In genomic region chr3:134453631-134454030, GRCh38 we compare ENCODE assay signal across 1 cellular context.
TF ChIP-seq lines count a peak whose summit lies in the region.

No MANE protein-coding gene starts in this region.

TF ChIP-seq in K562, 482 proteins besides CTCF, POLR2A, EP300 and RAD21:
- TF ChIP-seq PYGO2 (tag; IDR thresholded peaks at IDR 0.05) = no peak
- TF ChIP-seq ZNF398 (CRISPR knock-in tag; IDR thresholded peaks at IDR 0.05) = no peak
- TF ChIP-seq STAT5A (IDR thresholded peaks at IDR 0.05; ENCODE audit: borderline replicate concordance, low read length) = no peak
- TF ChIP-seq KLF6 (CRISPR knock-in tag; IDR thresholded peaks at IDR 0.05; ENCODE audit: borderline replicate concordance) = no peak
- TF ChIP-seq KDM4B (IDR thresholded peaks at IDR 0.05; ENCODE audit: borderline replicate concordance in 2 of 2, low read depth in 1 of 2) = no peak
- TF ChIP-seq ZNF76 (CRISPR knock-in tag; IDR thresholded peaks at IDR 0.05; ENCODE audit: borderline replicate concordance) = no peak
- no peak for TF ChIP-seq ZBTB17 (CRISPR knock-in tag; IDR thresholded peaks at IDR 0.05)
- TF ChIP-seq PCBP1 (IDR thresholded peaks at IDR 0.05; ENCODE audit: low read depth, low read length, poor library complexity, severe bottlenecking) = no peak
- no peak for TF ChIP-seq ZNF133 (CRISPR knock-in tag; IDR thresholded peaks at IDR 0.05)
- no peak for TF ChIP-seq STAT5B (CRISPR knock-in tag; IDR thresholded peaks at IDR 0.05)
- no peak for TF ChIP-seq XRCC5 (IDR thresholded peaks at IDR 0.05; ENCODE audit: low read depth, low read length)
- TF ChIP-seq ETV5 (CRISPR knock-in tag; IDR thresholded peaks at IDR 0.05; ENCODE audit: low read depth) = no peak
- TF ChIP-seq NCOR1 (IDR thresholded peaks at IDR 0.05) = no peak
- TF ChIP-seq SOX6 (IDR thresholded peaks at IDR 0.05) = no peak
- no peak for TF ChIP-seq GTF2A2 (tag; IDR thresholded peaks at IDR 0.05)
- TF ChIP-seq ETV6 (IDR thresholded peaks at IDR 0.05; ENCODE audit: borderline replicate concordance in 1 of 2, low read depth in 2 of 2, low read length in 1 of 2) = no peak
- TF ChIP-seq ETV6 (CRISPR knock-in tag; IDR thresholded peaks at IDR 0.05; ENCODE audit: borderline replicate concordance) = no peak
- TF ChIP-seq ZKSCAN1 (IDR thresholded peaks at IDR 0.05; ENCODE audit: low read depth, low read length) = no peak
- TF ChIP-seq HDGF (IDR thresholded peaks at IDR 0.05) = no peak
- TF ChIP-seq SAFB2 (IDR thresholded peaks at IDR 0.05; ENCODE audit: borderline replicate concordance, low read depth, low read length, severe bottlenecking) = no peak
